ENCODE assay signal across 1 cellular context in the genomic region with DNA sequence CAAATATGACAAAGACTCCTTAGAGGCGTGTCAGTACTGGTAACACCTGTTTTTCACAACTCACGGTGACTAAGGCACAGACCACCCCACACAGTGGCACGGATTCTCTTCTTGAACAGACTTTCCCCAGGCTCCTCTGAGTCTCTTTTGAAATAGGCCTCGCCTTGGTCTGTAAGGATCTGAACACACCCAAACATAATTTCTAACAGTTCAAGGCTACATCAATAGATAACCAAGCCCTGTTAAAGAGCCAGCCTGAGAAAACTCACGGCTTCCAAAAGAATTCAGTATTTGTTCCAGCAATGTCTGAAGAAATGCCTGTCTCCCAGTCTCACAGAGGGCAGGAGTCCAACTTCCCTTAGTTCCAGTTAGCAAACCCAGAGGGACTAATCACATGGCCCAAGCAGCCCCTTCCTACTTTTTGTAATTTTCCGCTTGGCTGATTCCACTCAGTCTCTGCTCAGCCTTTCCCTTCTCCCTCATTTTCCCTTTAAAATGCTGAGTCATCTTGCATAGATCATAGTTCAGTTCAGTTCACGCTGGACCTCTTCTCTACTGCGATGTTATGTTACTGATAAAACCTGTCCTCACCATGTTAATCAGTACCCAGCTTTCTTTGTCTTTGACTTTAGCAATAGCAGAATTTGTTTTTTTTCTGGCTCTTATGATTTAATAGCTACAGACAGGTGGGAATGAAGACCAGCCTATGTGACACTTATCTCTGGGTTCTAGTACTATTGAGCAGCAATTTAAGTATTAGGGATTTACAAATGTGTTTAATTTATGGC.
TF ChIP-seq lines count a peak whose summit lies in the region.

No MANE protein-coding gene starts in this region.

TF ChIP-seq in K562, 482 proteins besides CTCF, POLR2A, EP300 and RAD21 (continued from another document and continues in another):
- TF ChIP-seq MGA (IDR thresholded peaks at IDR 0.05): peak; percentile 74
- no peak for TF ChIP-seq KAT8 (IDR thresholded peaks at IDR 0.05; ENCODE audit: low read depth)
- TF ChIP-seq HNRNPLL (IDR thresholded peaks at IDR 0.05; ENCODE audit: low read depth, low read length, poor library complexity, severe bottlenecking): no peak
- TF ChIP-seq SETDB1 (IDR thresholded peaks at IDR 0.05; ENCODE audit: low read length): no peak
- TF ChIP-seq MLX (CRISPR knock-in tag; conservative IDR thresholded peaks at IDR 0.05): no peak
- no peak for TF ChIP-seq ZSCAN32 (CRISPR knock-in tag; IDR thresholded peaks at IDR 0.05)
- no peak for TF ChIP-seq ZNF398 (CRISPR knock-in tag; IDR thresholded peaks at IDR 0.05)
- TF ChIP-seq PTRF (tag; IDR thresholded peaks at IDR 0.05): no peak; the same call in 1 of the 2 replicates
- TF ChIP-seq ELF2 (CRISPR knock-in tag; IDR thresholded peaks at IDR 0.05): 0 out of 2 replicates have a peak, but pooled peaks have one; percentile 38
- TF ChIP-seq, protein P1, sequence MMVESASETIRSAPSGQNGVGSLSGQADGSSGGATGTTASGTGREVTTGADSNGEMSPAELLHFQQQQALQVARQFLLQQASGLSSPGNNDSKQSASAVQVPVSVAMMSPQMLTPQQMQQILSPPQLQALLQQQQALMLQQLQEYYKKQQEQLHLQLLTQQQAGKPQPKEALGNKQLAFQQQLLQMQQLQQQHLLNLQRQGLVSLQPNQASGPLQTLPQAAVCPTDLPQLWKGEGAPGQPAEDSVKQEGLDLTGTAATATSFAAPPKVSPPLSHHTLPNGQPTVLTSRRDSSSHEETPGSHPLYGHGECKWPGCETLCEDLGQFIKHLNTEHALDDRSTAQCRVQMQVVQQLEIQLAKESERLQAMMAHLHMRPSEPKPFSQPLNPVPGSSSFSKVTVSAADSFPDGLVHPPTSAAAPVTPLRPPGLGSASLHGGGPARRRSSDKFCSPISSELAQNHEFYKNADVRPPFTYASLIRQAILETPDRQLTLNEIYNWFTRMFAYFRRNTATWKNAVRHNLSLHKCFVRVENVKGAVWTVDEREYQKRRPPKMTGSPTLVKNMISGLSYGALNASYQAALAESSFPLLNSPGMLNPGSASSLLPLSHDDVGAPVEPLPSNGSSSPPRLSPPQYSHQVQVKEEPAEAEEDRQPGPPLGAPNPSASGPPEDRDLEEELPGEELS (CRISPR knock-in tag; IDR thresholded peaks at IDR 0.05; ENCODE audit: borderline replicate concordance): no peak
- TF ChIP-seq PATZ1 (CRISPR knock-in tag; IDR thresholded peaks at IDR 0.05; ENCODE audit: borderline replicate concordance): no peak
- TF ChIP-seq CBX2 (IDR thresholded peaks at IDR 0.05; ENCODE audit: insufficient read depth, low read length, poor library complexity, severe bottlenecking): no peak
- TF ChIP-seq ZNF707 (CRISPR knock-in tag; conservative IDR thresholded peaks at IDR 0.05): no peak
- peak; percentile 80 for TF ChIP-seq HDAC3 (IDR thresholded peaks at IDR 0.05; ENCODE audit: borderline replicate concordance, partially characterized antibody)
- no peak for TF ChIP-seq ZKSCAN1 (IDR thresholded peaks at IDR 0.05; ENCODE audit: low read depth, low read length)
- no peak for TF ChIP-seq ZNF584 (CRISPR knock-in tag; IDR thresholded peaks at IDR 0.05; ENCODE audit: low read depth)
- TF ChIP-seq CHAMP1 (IDR thresholded peaks at IDR 0.05): peak; percentile 78; the same call in 1 of the 2 replicates
- TF ChIP-seq POU5F1 (IDR thresholded peaks at IDR 0.05; ENCODE audit: borderline replicate concordance, low read depth, low read length, partially characterized antibody): no peak
- no peak for TF ChIP-seq THAP12 (CRISPR knock-in tag; IDR thresholded peaks at IDR 0.05)
- 0 out of 2 replicates have a peak, but pooled peaks have one; percentile 20 for TF ChIP-seq CHCHD3 (CRISPR knock-in tag; IDR thresholded peaks at IDR 0.05)
- no peak for TF ChIP-seq MAX (CRISPR knock-in tag; IDR thresholded peaks at IDR 0.05)
- no peak for TF ChIP-seq HDAC8 (tag; IDR thresholded peaks at IDR 0.05)
- no peak for TF ChIP-seq SRSF9 (IDR thresholded peaks at IDR 0.05; ENCODE audit: borderline replicate concordance, low read depth, low read length)
